27 cellular contexts compared by ENCODE assay signal in genomic region chr3:143700431-143700975, GRCh38.
"Had no signal": no experiment of that assay in that cellular context is flagged by ENCODE, and none has a peak within 500 bp of the region (broad histone marks: within the 10 kb centered on the region; RNA-seq: fewer than 3 reads in every experiment).

No MANE protein-coding gene starts in this region.

- H3K27ac ChIP-seq: ovary, prostate gland, sigmoid colon, thoracic aorta, WERI-Rb-1 had no signal

- H3K36me3 ChIP-seq: ovary, prostate gland, sigmoid colon, thoracic aorta, WERI-Rb-1 had no signal

- H3K4me1 ChIP-seq: prostate gland, sigmoid colon had no signal

- H3K27me3 Mint-ChIP-seq: activated naive CD8-positive, alpha-beta T cell; T-helper 17 cell had no signal

- ATAC-seq: activated CD4-positive, CD25-positive, alpha-beta regulatory T cell treated with anti-CD3 and anti-CD28 coated beads, Interleukin-2, amount 50 U/mL, for 24 hours; left colon; T-helper 17 cell had no signal

- H3K9me3 ChIP-seq: ovary, prostate gland, sigmoid colon, thoracic aorta had no signal

- H3K27me3 ChIP-seq: ovary, sigmoid colon had no signal

- DNase-seq: activated CD8-positive, alpha-beta memory T cell treated with anti-CD3 and anti-CD28 coated beads for 24 hours; activated T-cell treated with anti-CD3 and anti-CD28 coated beads, Interleukin-2, amount 50 U/mL, for 1 hour; anterior cingulate cortex; dermis blood vessel endothelial cell; effector CD4-positive, alpha-beta T cell; head of caudate nucleus; hippocampal formation; kidney; left colon; mammary epithelial cell; ovary; retina; sigmoid colon; small intestine; stimulated activated naive CD4-positive, alpha-beta T cell; T-helper 17 cell; T1000; trophoblast cell; WERI-Rb-1 had no signal

- FAIRE-seq: colon, endometrium, kidney, small intestine, urothelium cell line had no signal

- H3K4me3 Mint-ChIP-seq: activated naive CD8-positive, alpha-beta T cell; nephron; T-helper 17 cell had no signal

- H3K27ac Mint-ChIP-seq: activated naive CD8-positive, alpha-beta T cell; nephron; T-helper 17 cell had no signal

- H3K4me3 ChIP-seq: ovary, prostate gland, sigmoid colon, thoracic aorta had no signal
